ENCODE assay signal across 36 cellular contexts in genomic region chr9:36812556-36812955, GRCh38.
"Had no signal": no experiment of that assay in that cellular context is flagged by ENCODE, and none has a peak within 500 bp of the region (broad histone marks: within the 10 kb centered on the region; RNA-seq: fewer than 3 reads in every experiment).

No MANE protein-coding gene starts in this region.

- DNase-seq: activated B cell treated with CpG ODN at 0.5 μM for 24 hours; activated CD4-positive, alpha-beta memory T cell treated with anti-CD3 and anti-CD28 coated beads for 36 hours; activated CD4-positive, alpha-beta T cell treated with anti-CD3 and anti-CD28 coated beads for 4 hours; activated CD4-positive, alpha-beta T cell treated with anti-CD3 and anti-CD28 coated beads, Interleukin-2, amount 10 ng/mL, durations not matched to agents 24 days and 14 days; activated CD4-positive, alpha-beta T cell treated with anti-CD3 and anti-CD28 coated beads, Interleukin-2, amount 50 U/mL, for 1 hour; activated CD4-positive, alpha-beta T cell treated with anti-CD3 and anti-CD28 coated beads, Interleukin-2, amount 50 U/mL, for 4 hours; activated CD4-positive, CD25-positive, alpha-beta regulatory T cell treated with anti-CD3 and anti-CD28 coated beads, Interleukin-2, amount 50 U/mL, for 72 hours; activated CD8-positive, alpha-beta memory T cell treated with anti-CD3 and anti-CD28 coated beads for 24 hours; activated CD8-positive, alpha-beta memory T cell treated with anti-CD3 and anti-CD28 coated beads, Interleukin-2, amount 10 ng/mL, durations not matched to agents 7 days and 5 days; activated CD8-positive, alpha-beta memory T cell treated with anti-CD3 and anti-CD28 coated beads, Interleukin-2, amount 50 U/mL, for 48 hours; activated CD8-positive, alpha-beta T cell treated with anti-CD3 and anti-CD28 coated beads for 36 hours; activated effector memory CD4-positive, alpha-beta T cell treated with Interleukin-2 at 50 U/mL for 16 hours; activated gamma-delta T cell; activated naive CD4-positive, alpha-beta T cell treated with anti-CD3 and anti-CD28 coated beads, Interleukin-2, amount 10 ng/mL, durations not matched to agents 7 days and 5 days; activated naive CD4-positive, alpha-beta T cell treated with Interleukin-2 at 50 U/mL for 16 hours; activated naive CD8-positive, alpha-beta T cell treated with anti-CD3 and anti-CD28 coated beads, Interleukin-2, amount 10 ng/mL, durations not matched to agents 7 days and 5 days; activated naive CD8-positive, alpha-beta T cell treated with anti-CD3 and anti-CD28 coated beads, Interleukin-2, amount 50 U/mL, for 24 hours; activated T-cell treated with anti-CD3 and anti-CD28 coated beads, Interleukin-2, amount 50 U/mL, for 24 hours; activated T-cell treated with anti-CD3 and anti-CD28 coated beads, Interleukin-2, amount 50 U/mL, for 48 hours; amygdala; anterior cingulate cortex; caudate nucleus; cerebellar nuclear complex; T-helper 1 cell; T-helper 2 cell; T-helper 9 cell had no signal

- H3K4me1 Mint-ChIP-seq: activated CD4-positive, alpha-beta T cell treated with anti-CD3 and anti-CD28 coated beads, Interleukin-2, amount 10 ng/mL, durations not matched to agents 24 days and 14 days; activated CD8-positive, alpha-beta memory T cell treated with anti-CD3 and anti-CD28 coated beads, Interleukin-2, amount 10 ng/mL, durations not matched to agents 7 days and 5 days; activated naive CD4-positive, alpha-beta T cell treated with anti-CD3 and anti-CD28 coated beads, Interleukin-2, amount 10 ng/mL, durations not matched to agents 7 days and 5 days; activated naive CD4-positive, alpha-beta T cell treated with anti-CD3 and anti-CD28 coated beads, Interleukin-2, amount 50 U/mL, for 24 hours; activated naive CD8-positive, alpha-beta T cell treated with anti-CD3 and anti-CD28 coated beads, Interleukin-2, amount 10 ng/mL, durations not matched to agents 7 days and 5 days; activated naive CD8-positive, alpha-beta T cell treated with anti-CD3 and anti-CD28 coated beads, Interleukin-2, amount 50 U/mL, for 24 hours; central memory CD8-positive, alpha-beta T cell had no signal

- H3K9me3 Mint-ChIP-seq: activated B cell treated with CpG ODN at 0.5 μM for 24 hours; activated CD4-positive, alpha-beta memory T cell treated with anti-CD3 and anti-CD28 coated beads for 36 hours; activated CD4-positive, alpha-beta T cell treated with anti-CD3 and anti-CD28 coated beads, Interleukin-2, amount 10 ng/mL, durations not matched to agents 24 days and 14 days; activated CD8-positive, alpha-beta T cell treated with anti-CD3 and anti-CD28 coated beads for 36 hours; activated naive CD4-positive, alpha-beta T cell treated with anti-CD3 and anti-CD28 coated beads, Interleukin-2, amount 10 ng/mL, durations not matched to agents 7 days and 5 days; activated naive CD4-positive, alpha-beta T cell treated with anti-CD3 and anti-CD28 coated beads, Interleukin-2, amount 50 U/mL, for 24 hours; activated naive CD8-positive, alpha-beta T cell treated with anti-CD3 and anti-CD28 coated beads, Interleukin-2, amount 10 ng/mL, durations not matched to agents 7 days and 5 days; activated naive CD8-positive, alpha-beta T cell treated with anti-CD3 and anti-CD28 coated beads, Interleukin-2, amount 50 U/mL, for 24 hours; activated T-cell treated with anti-CD3 and anti-CD28 coated beads, Interleukin-2, amount 50 U/mL, for 24 hours; activated T-helper 2 cell treated with anti-CD3 and anti-CD28 coated beads, Interferon-gamma antibody, Interleukin-2, Interleukin-4, amounts not matched to agents 10 μg/mL and 5 μg/mL and 100 μg/mL, durations not matched to agents 14 hours and 24 hours and 36 hours; central memory CD8-positive, alpha-beta T cell; T-helper 1 cell treated with Interleukin-12 subunit alpha and Interleukin-12 subunit beta and Interleukin-4 antibody, amounts not matched to agents 30 μg/mL and 1 μg/mL, for 36 hours; T-helper 2 cell treated with Interferon-gamma antibody and Interleukin-4, amounts not matched to agents 5 μg/mL and 100 μg/mL, for 36 hours had no signal

- H3K4me3 Mint-ChIP-seq: activated B cell treated with CpG ODN at 0.5 μM for 24 hours; activated CD4-positive, alpha-beta memory T cell treated with anti-CD3 and anti-CD28 coated beads for 36 hours; activated CD4-positive, alpha-beta T cell treated with anti-CD3 and anti-CD28 coated beads, Interleukin-2, amount 10 ng/mL, durations not matched to agents 24 days and 14 days; activated CD8-positive, alpha-beta memory T cell treated with anti-CD3 and anti-CD28 coated beads, Interleukin-2, amount 10 ng/mL, durations not matched to agents 7 days and 5 days; activated CD8-positive, alpha-beta T cell treated with anti-CD3 and anti-CD28 coated beads for 36 hours; activated naive CD4-positive, alpha-beta T cell treated with anti-CD3 and anti-CD28 coated beads, Interleukin-2, amount 10 ng/mL, durations not matched to agents 7 days and 5 days; activated naive CD4-positive, alpha-beta T cell treated with anti-CD3 and anti-CD28 coated beads, Interleukin-2, amount 50 U/mL, for 24 hours; activated naive CD8-positive, alpha-beta T cell; activated naive CD8-positive, alpha-beta T cell treated with anti-CD3 and anti-CD28 coated beads, Interleukin-2, amount 10 ng/mL, durations not matched to agents 7 days and 5 days; activated naive CD8-positive, alpha-beta T cell treated with anti-CD3 and anti-CD28 coated beads, Interleukin-2, amount 50 U/mL, for 24 hours; activated T-cell treated with anti-CD3 and anti-CD28 coated beads, Interleukin-2, amount 50 U/mL, for 24 hours; brain; central memory CD8-positive, alpha-beta T cell; T-helper 1 cell treated with Interleukin-12 subunit alpha and Interleukin-12 subunit beta and Interleukin-4 antibody, amounts not matched to agents 30 μg/mL and 1 μg/mL, for 36 hours; T-helper 2 cell treated with Interferon-gamma antibody and Interleukin-4, amounts not matched to agents 5 μg/mL and 100 μg/mL, for 36 hours had no signal

- H3K4me1 ChIP-seq: ascending aorta had no signal

- H3K4me3 ChIP-seq: ascending aorta, cardiac muscle cell had no signal

- H3K27ac Mint-ChIP-seq: activated B cell treated with CpG ODN at 0.5 μM for 24 hours; activated CD4-positive, alpha-beta memory T cell treated with anti-CD3 and anti-CD28 coated beads for 36 hours; activated CD4-positive, alpha-beta T cell treated with anti-CD3 and anti-CD28 coated beads, Interleukin-2, amount 10 ng/mL, durations not matched to agents 24 days and 14 days; activated CD8-positive, alpha-beta memory T cell treated with anti-CD3 and anti-CD28 coated beads, Interleukin-2, amount 10 ng/mL, durations not matched to agents 7 days and 5 days; activated CD8-positive, alpha-beta T cell treated with anti-CD3 and anti-CD28 coated beads for 36 hours; activated naive CD4-positive, alpha-beta T cell treated with anti-CD3 and anti-CD28 coated beads, Interleukin-2, amount 10 ng/mL, durations not matched to agents 7 days and 5 days; activated naive CD4-positive, alpha-beta T cell treated with anti-CD3 and anti-CD28 coated beads, Interleukin-2, amount 50 U/mL, for 24 hours; activated naive CD8-positive, alpha-beta T cell; activated naive CD8-positive, alpha-beta T cell treated with anti-CD3 and anti-CD28 coated beads, Interleukin-2, amount 10 ng/mL, durations not matched to agents 7 days and 5 days; activated naive CD8-positive, alpha-beta T cell treated with anti-CD3 and anti-CD28 coated beads, Interleukin-2, amount 50 U/mL, for 24 hours; activated T-cell treated with anti-CD3 and anti-CD28 coated beads, Interleukin-2, amount 50 U/mL, for 24 hours; activated T-helper 2 cell treated with anti-CD3 and anti-CD28 coated beads, Interferon-gamma antibody, Interleukin-2, Interleukin-4, amounts not matched to agents 10 μg/mL and 5 μg/mL and 100 μg/mL, durations not matched to agents 14 hours and 24 hours and 36 hours; brain; T-helper 1 cell treated with Interleukin-12 subunit alpha and Interleukin-12 subunit beta and Interleukin-4 antibody, amounts not matched to agents 30 μg/mL and 1 μg/mL, for 36 hours; T-helper 2 cell treated with Interferon-gamma antibody and Interleukin-4, amounts not matched to agents 5 μg/mL and 100 μg/mL, for 36 hours had no signal

- H3K27me3 ChIP-seq: ascending aorta, cardiac muscle cell had no signal

- H3K9me3 ChIP-seq: ascending aorta had no signal

- H3K36me3 Mint-ChIP-seq: activated CD4-positive, alpha-beta memory T cell treated with anti-CD3 and anti-CD28 coated beads for 36 hours; activated CD8-positive, alpha-beta memory T cell treated with anti-CD3 and anti-CD28 coated beads, Interleukin-2, amount 10 ng/mL, durations not matched to agents 7 days and 5 days; activated naive CD4-positive, alpha-beta T cell treated with anti-CD3 and anti-CD28 coated beads, Interleukin-2, amount 10 ng/mL, durations not matched to agents 7 days and 5 days; activated naive CD4-positive, alpha-beta T cell treated with anti-CD3 and anti-CD28 coated beads, Interleukin-2, amount 50 U/mL, for 24 hours; activated naive CD8-positive, alpha-beta T cell; activated naive CD8-positive, alpha-beta T cell treated with anti-CD3 and anti-CD28 coated beads, Interleukin-2, amount 10 ng/mL, durations not matched to agents 7 days and 5 days; brain had no signal

- H3K27ac ChIP-seq: ascending aorta, cardiac muscle cell, VCaP had no signal

- ATAC-seq: activated CD8-positive, alpha-beta memory T cell treated with anti-CD3 and anti-CD28 coated beads, Interleukin-2, amount 10 ng/mL, durations not matched to agents 7 days and 5 days; activated CD8-positive, alpha-beta T cell treated with anti-CD3 and anti-CD28 coated beads for 36 hours; activated naive CD8-positive, alpha-beta T cell treated with anti-CD3 and anti-CD28 coated beads, Interleukin-2, amount 50 U/mL, for 24 hours had no signal

- H3K36me3 ChIP-seq: ascending aorta, cardiac muscle cell had no signal
